In the genomic region with DNA sequence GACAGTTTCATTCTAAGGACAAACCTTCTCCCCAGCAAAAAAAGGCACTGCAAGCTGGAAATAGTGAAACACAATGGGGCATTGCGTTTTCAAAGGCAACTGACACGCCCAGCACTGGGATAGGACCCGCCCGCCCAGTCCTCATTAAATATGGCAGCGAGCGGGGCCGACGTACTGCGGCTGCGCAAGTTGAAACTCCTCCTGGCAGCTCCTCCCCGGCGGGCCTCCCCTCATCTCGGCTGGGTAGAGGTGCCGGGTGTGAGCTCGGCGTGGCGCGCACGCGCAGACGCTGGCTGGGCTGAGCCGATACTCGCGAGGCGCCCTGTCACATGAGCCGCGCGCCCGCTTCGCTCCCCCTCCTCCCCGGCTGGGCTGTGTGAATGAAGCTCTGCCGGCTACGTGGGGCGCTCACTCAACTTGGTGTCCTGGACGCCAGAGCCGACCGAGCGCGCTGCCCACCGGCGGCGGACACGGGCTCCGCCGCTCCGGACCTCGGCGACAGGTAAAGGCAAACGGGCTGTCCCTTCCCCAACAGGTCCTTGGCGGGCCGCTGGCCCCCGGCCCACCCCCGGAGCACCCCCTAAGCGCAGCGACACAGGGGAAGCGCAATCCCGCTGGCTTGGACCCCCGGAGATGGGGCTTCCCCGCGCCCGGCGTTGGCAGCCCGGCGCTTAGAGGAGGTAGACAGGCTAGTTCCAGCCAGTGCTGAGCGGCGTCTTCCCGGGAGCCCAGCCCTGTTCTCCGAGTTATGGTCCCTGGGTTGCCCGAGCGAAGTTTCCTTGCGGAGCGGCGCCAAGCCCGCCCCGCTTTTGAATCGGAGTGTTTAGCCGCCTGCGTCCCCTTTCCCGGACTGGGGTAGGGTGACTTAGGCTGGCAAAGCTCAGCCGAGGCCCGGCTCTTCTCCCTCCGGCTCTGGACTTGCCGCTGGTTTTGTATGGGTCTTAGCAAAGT, we compare ENCODE assay signal across 7 cellular contexts. TPM values are rescaled to one million over a fixed set of nuclear protein-coding genes. Genes with fewer than 3 reads are reported as not detected.
DNase-seq lines count a peak whose midpoint lies in the region; ATAC-seq, FAIRE-seq and TF ChIP-seq lines count a peak whose summit lies in the region.

A gene (plus strand): TSS at position 306 of the 951 bp plus-strand sequence. CDS start 2,703 bp downstream, outside the sequence.

- ATAC-seq in GM18508 (IDR thresholded peaks at IDR 0.05; ENCODE audit: insufficient read depth, unreplicated experiment) (peak; percentile 88), HG02981 (IDR thresholded peaks at IDR 0.05; ENCODE audit: unreplicated experiment) (peak; percentile 97), GM12878 (peak; percentile 98)

- H3K27me3 ChIP-seq in GM12878 (replicated peaks in 1 of 2; ENCODE audit: control insufficient read depth in 2 of 2, insufficient read depth in 2 of 2, low read length in 1 of 2), result no peaks in the 10 kb centered on the region
- H3K27me3 ChIP-seq in hepatocyte, result no peaks in the 10 kb centered on the region

- peak within 1 kb of the TSS; percentile 38; the same call in 1 of the 2 replicates for H3K9ac ChIP-seq in GM12878 (ENCODE audit: control insufficient read depth, insufficient read depth, low read length)

- H3K4me2 ChIP-seq in GM12878 (ENCODE audit: control insufficient read depth, insufficient read depth) (peak within 1 kb of the TSS; percentile 45), hepatocyte (peak within 1 kb of the TSS; percentile 81)

- POLR2A ChIA-PET in GM12878 (lab: Charles Lee), result interaction anchor here (1.4 kb wide), 1 partner anchor 56 kb away, joined by 3 read pairs; no protein-coding TSS in a partner anchor

- TF ChIP-seq CTCF in GM12878 (IDR thresholded peaks at IDR 0.05 in 2 of 3, conservative IDR thresholded peaks at IDR 0.05 in 1 of 3; ENCODE audit: control insufficient read depth in 2 of 3, extremely low read depth in 1 of 3, insufficient read depth in 1 of 3, low read depth in 3 of 3, low read length in 3 of 3) (no peak), hepatocyte (IDR thresholded peaks at IDR 0.05; ENCODE audit: poor library complexity) (no peak)

- intact Hi-C loops in GM12878 (cut with micrococcal nuclease; ENCODE audit: unreplicated experiment), result no loop called here

- no peak for TF ChIP-seq EP300 in GM12878 (IDR thresholded peaks at IDR 0.05; ENCODE audit: borderline replicate concordance in 1 of 2, control insufficient read depth in 1 of 2, low read depth in 2 of 2, low read length in 2 of 2)

- H3K4me3 ChIP-seq in GM12878 (peak within 1 kb of the TSS; percentile 67), hepatocyte (peak within 1 kb of the TSS; percentile 62)

- TF ChIP-seq POLR2A in GM12878 (IDR thresholded peaks at IDR 0.05; ENCODE audit: low read depth, low read length), result peak; percentile 75

- H3K36me3 ChIP-seq in GM12878 (ENCODE audit: control insufficient read depth in 2 of 2, insufficient read depth in 2 of 2, low read length in 1 of 2), result no peaks in the 10 kb centered on the region
- no peaks in the 10 kb centered on the region for H3K36me3 ChIP-seq in hepatocyte (replicated peaks; ENCODE audit: insufficient read depth, low read depth)

- 48% methylated on average over 67 of the region's 83 CpGs for WGBS in GM12878 (ENCODE audit: insufficient coverage, insufficient replicate concordance, low lambda C conversion rate, missing lambda C conversion rate)
- 54% methylated on average over 62 of the region's 83 CpGs for WGBS in hepatocyte (ENCODE audit: low lambda C conversion rate, missing lambda C conversion rate)

- H2AFZ ChIP-seq in GM12878 (ENCODE audit: control insufficient read depth, low read depth, low read length) (peak within 1 kb of the TSS; percentile 72), hepatocyte (peak within 1 kb of the TSS; percentile 54)

- H3K9me3 ChIP-seq in GM12878 (replicated peaks; ENCODE audit: control insufficient read depth, insufficient read depth, low read length) (no peaks in the 10 kb centered on the region), hepatocyte (ENCODE audit: low read depth) (no peaks in the 10 kb centered on the region)

- no peaks in the 10 kb centered on the region for H4K20me1 ChIP-seq in GM12878 (ENCODE audit: control insufficient read depth, insufficient read depth)
- no peaks in the 10 kb centered on the region for H4K20me1 ChIP-seq in hepatocyte (ENCODE audit: insufficient read depth, poor library complexity, severe bottlenecking)

- SMC1A ChIA-PET in GM12878 (lab: Charles Lee; ENCODE audit: uncharacterized antibody, unreplicated experiment), result interaction anchor here (0.7 to 2.3 kb wide), 7 partner anchors 38 to 928 kb away, joined by 3 to 10 read pairs (median 4); a partner anchor contains a TSS

- BruUV-seq in GM12878 (replicated peaks; lab: Mats Ljungman, UMichigan), result no TSS peak

- no peak for TF ChIP-seq RAD21 in GM12878 (IDR thresholded peaks at IDR 0.05; ENCODE audit: insufficient read depth, low read depth, low read length)

- H3K27ac ChIP-seq in GM12878 (ENCODE audit: control insufficient read depth, insufficient read depth) (peak within 1 kb of the TSS; percentile 14; the same call in 1 of the 2 replicates), hepatocyte (peak within 1 kb of the TSS; percentile 86)

- H3K79me2 ChIP-seq in GM12878 (ENCODE audit: control insufficient read depth, insufficient read depth, low read length), result no peaks in the 10 kb centered on the region
- H3K79me2 ChIP-seq in hepatocyte, result peaks cover 5% of the 10 kb centered on the region

- DNase-seq in NCI-H2029 (lab: John Stamatoyannopoulos, UW) (peak; percentile 80), T1000 (lab: John Stamatoyannopoulos, UW) (peak; percentile 97), GM12878 (ENCODE audit: low read depth, low spot score) (peak; percentile 71), hepatocyte (ENCODE audit: low spot score) (peak; percentile 96), retina (peak; percentile 91)

- CTCF ChIA-PET in GM12878 (lab: Yijun Ruan, JAX), result interaction anchor here (0.7 to 7.7 kb wide), 9 partner anchors 10 to 282 kb away, joined by 3 to 72 read pairs (median 4); a partner anchor contains a TSS

- H3K4me1 ChIP-seq in GM12878 (ENCODE audit: control insufficient read depth, insufficient read depth, low read length) (no peaks in the 10 kb centered on the region), hepatocyte (ENCODE audit: insufficient read depth) (no peaks in the 10 kb centered on the region)

- RAD21 ChIA-PET in GM12878 (lab: Charles Lee; ENCODE audit: unreplicated experiment), result interaction anchor here (0.7 to 1.7 kb wide), 11 partner anchors 17 to 282 kb away, joined by 3 to 6 read pairs (median 4); a partner anchor contains a TSS

- in situ Hi-C loops in GM12878 (cut with MboI), result no loop called here

- no peaks in the 10 kb centered on the region for H3K9me2 ChIP-seq in hepatocyte (replicated peaks; ENCODE audit: insufficient read depth)

- FAIRE-seq in GM12878 (lab: Jason Lieb, UNC), result peak; percentile 91

TF ChIP-seq in GM12878, 131 proteins besides CTCF, POLR2A, EP300 and RAD21 (continues in another document):
- TF ChIP-seq TCF12 (IDR thresholded peaks at IDR 0.05; ENCODE audit: low read depth, low read length) (0 out of 2 replicates have a peak, but pooled peaks have one; percentile 30), RAD51 (IDR thresholded peaks at IDR 0.05) (peak; percentile 45; the same call in 1 of the 2 replicates), CBX3 (IDR thresholded peaks at IDR 0.05; ENCODE audit: borderline replicate concordance, low read depth) (no peak), NFXL1 (IDR thresholded peaks at IDR 0.05; ENCODE audit: borderline replicate concordance) (peak; percentile 75; the same call in 1 of the 2 replicates), RFX5 (IDR thresholded peaks at IDR 0.05; ENCODE audit: low read depth, low read length) (0 out of 2 replicates have a peak, but pooled peaks have one; percentile 32), EGR1 (IDR thresholded peaks at IDR 0.05; ENCODE audit: borderline replicate concordance in 1 of 2, low read depth in 2 of 2, low read length in 2 of 2) (no peak), CHD2 (IDR thresholded peaks at IDR 0.05; ENCODE audit: borderline replicate concordance, low read depth, low read length) (peak; percentile 49; the same call in 1 of the 2 replicates), YY1 (IDR thresholded peaks at IDR 0.05; ENCODE audit: low read depth, low read length) (peak; percentile 72), BACH1 (IDR thresholded peaks at IDR 0.05; ENCODE audit: borderline replicate concordance) (peak; percentile 40; the same call in 1 of the 2 replicates)
- TF ChIP-seq, protein P1, sequence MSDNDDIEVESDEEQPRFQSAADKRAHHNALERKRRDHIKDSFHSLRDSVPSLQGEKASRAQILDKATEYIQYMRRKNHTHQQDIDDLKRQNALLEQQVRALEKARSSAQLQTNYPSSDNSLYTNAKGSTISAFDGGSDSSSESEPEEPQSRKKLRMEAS (IDR thresholded peaks at IDR 0.05; ENCODE audit: low read depth, low read length), result peak; percentile 65; the same call in 1 of the 2 replicates
- TF ChIP-seq, protein P2, sequence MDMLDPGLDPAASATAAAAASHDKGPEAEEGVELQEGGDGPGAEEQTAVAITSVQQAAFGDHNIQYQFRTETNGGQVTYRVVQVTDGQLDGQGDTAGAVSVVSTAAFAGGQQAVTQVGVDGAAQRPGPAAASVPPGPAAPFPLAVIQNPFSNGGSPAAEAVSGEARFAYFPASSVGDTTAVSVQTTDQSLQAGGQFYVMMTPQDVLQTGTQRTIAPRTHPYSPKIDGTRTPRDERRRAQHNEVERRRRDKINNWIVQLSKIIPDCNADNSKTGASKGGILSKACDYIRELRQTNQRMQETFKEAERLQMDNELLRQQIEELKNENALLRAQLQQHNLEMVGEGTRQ (IDR thresholded peaks at IDR 0.05; ENCODE audit: borderline replicate concordance, low read depth, low read length), result peak; percentile 15

RNA-seq across cellular contexts. Expression of the gene that starts here (rescaled TPM):
- total RNA-seq in GM12878 (2013; cell fraction: nucleolus; rRNA removed), result 16.1 and 23.3 TPM in 2 replicates
- total RNA-seq in GM12878 (2014; rRNA removed) (2.3 and 3.7 TPM in 2 replicates), GM12878 (2014; rRNA removed; fragmentation: Illumina TruSeq; extraction: Trizol) (2.9 and 3.3 TPM in 2 replicates), GM12878 (2021) (3.1 and 4.5 TPM in 2 replicates), hepatocyte (50.6 and 51.2 TPM in 2 replicates)
- 0.55 TPM for polyA plus RNA-seq in GM12878 (2011; ENCODE audit: low read depth)
- polyA plus RNA-seq in GM12878 (2011; rRNA removed) (3.8 TPM in 2 replicates), GM12878 (2014; fragmentation: Illumina TruSeq; extraction: Trizol) (3.1 and 5.5 TPM in 2 replicates), GM12878 (2014; fragmentation: Nextera tagmentation; extraction: Ambion mirVana) (under 1 TPM; 0.33 to 0.43 TPM), GM12878 (2014; rRNA removed) (1.9 and 2.9 TPM in 2 replicates), GM12878 (2016; fragmentation: Nextera tagmentation; extraction: Ambion mirVana) (1 to 10 TPM; 1.5 to 1.6 TPM), hepatocyte (10.7 and 11.0 TPM in 2 replicates)
- polyA plus RNA-seq in GM12878 (2011; cell fraction: cytosol; rRNA removed), result 2.3 and 2.5 TPM in 2 replicates
- 6.4 and 9.0 TPM in 2 replicates for polyA plus RNA-seq in GM12878 (2011; cell fraction: nucleus; rRNA removed)
- 0.65 and 0.95 TPM in 2 replicates for polyA plus RNA-seq in GM12878 (2012)
- polyA minus RNA-seq in GM12878 (2011; rRNA and poly(A)+ RNA removed), result 8.4 and 9.4 TPM in 2 replicates
- 1.9 and 3.5 TPM in 2 replicates for polyA minus RNA-seq in GM12878 (2011; cell fraction: cytosol; rRNA and poly(A)+ RNA removed)
- 5.6 and 10.5 TPM in 2 replicates for polyA minus RNA-seq in GM12878 (2011; cell fraction: nucleus; rRNA and poly(A)+ RNA removed)

Comparison
In these comparisons a context has a peak if more than half of its experiments do, and no peak if none do; other contexts are left out.
1. Peak in every context shown above with its lines: DNase-seq, ATAC-seq, H3K4me3 ChIP-seq and H3K27ac ChIP-seq.